In the genomic region with DNA sequence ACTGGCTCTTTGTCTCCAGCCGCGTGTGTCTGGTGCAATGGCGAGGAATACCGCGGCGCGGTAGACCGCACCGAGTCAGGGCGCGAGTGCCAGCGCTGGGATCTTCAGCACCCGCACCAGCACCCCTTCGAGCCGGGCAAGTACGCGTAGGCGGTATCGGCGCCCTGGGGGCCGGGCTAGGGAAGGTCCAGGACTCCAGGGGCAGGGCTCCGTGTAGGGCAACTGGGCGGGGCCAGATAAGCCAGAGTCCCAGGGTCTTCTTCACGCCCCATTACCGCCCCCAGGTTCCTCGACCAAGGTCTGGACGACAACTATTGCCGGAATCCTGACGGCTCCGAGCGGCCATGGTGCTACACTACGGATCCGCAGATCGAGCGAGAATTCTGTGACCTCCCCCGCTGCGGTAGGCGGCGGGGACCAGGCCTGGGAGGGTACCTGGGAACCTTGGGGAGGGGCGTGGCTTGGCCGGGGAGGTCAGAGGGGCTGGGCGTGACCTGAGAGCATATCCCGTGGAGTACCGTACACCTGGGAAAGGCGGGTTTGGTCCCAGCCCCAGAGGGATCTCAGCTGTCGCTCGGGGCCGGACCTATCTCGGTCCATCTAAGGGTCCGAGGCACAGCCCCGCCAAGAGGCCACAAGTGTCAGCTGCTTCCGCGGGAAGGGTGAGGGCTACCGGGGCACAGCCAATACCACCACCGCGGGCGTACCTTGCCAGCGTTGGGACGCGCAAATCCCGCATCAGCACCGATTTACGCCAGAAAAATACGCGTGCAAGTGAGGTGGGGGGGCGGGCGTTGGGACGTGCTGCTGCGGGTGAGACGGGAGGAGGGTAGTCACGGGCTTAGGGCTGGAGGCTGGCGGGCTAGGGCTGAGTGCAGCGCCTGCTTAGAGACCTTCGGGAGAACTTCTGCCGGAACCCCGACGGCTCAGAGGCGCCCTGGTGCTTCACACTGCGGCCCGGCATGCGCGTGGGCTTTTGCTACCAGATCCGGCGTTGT, we compare ENCODE assay signal across 7 cellular contexts. TPM values are rescaled to one million over a fixed set of nuclear protein-coding genes. Genes with fewer than 3 reads are reported as not detected.
DNase-seq lines count a peak whose midpoint lies in the region; ATAC-seq and TF ChIP-seq lines count a peak whose summit lies in the region.
"Not testable (repeated sequence)": the region's sequence is repeated elsewhere in the genome, so short reads cannot be mapped to it uniquely, and the experiment has no call there.

No MANE protein-coding gene starts in this region.

- 14% methylated on average over 6 of the region's 84 CpGs for WGBS in esophagus muscularis mucosa

- POLR2A ChIA-PET in T-cell (lab: Charles Lee) = not testable (repeated sequence)

- H3K9me3 Mint-ChIP-seq in T-cell; activated naive CD8-positive, alpha-beta T cell treated with anti-CD3 and anti-CD28 coated beads, Interleukin-2, amount 50 U/mL, for 24 hours; immature natural killer cell; neural progenitor cell: not testable (repeated sequence)

- peaks cover 19% of the 10 kb centered on the region for H3K79me2 ChIP-seq in neural progenitor cell (ENCODE audit: low read depth)

- intact Hi-C loops in esophagus muscularis mucosa (cut with DNase I) = not testable (repeated sequence)

- not testable (repeated sequence) for TF ChIP-seq POLR2A in esophagus muscularis mucosa (IDR thresholded peaks at IDR 0.05; ENCODE audit: low read depth)

- DNase-seq in T-cell = peak in 22 of 34 experiments; percentile 3 to 55 (median 38)
- DNase-seq in activated T-cell treated with anti-CD3 and anti-CD28 coated beads for 24 hours (ENCODE audit: low read depth) = peak; percentile 39
- DNase-seq in activated naive CD8-positive, alpha-beta T cell treated with anti-CD3 and anti-CD28 coated beads, Interleukin-2, amount 50 U/mL, for 24 hours = peak; percentile 20
- DNase-seq in esophagus muscularis mucosa (ENCODE audit: extremely low spot score); neural progenitor cell (ENCODE audit: low spot score): not testable (repeated sequence)
- peak in 2 of 3 donors; percentile 29 to 46 for DNase-seq in immature natural killer cell
- peak; percentile 58 for DNase-seq in stimulated activated CD4-positive, alpha-beta T cell treated with anti-CD3 and anti-CD28 coated beads, Interleukin-4, amount 100 ng/mL, for 1 hour

- TF ChIP-seq EP300 in esophagus muscularis mucosa (IDR thresholded peaks at IDR 0.05) = not testable (repeated sequence)

- peaks cover 11% of the 10 kb centered on the region for H3F3A ChIP-seq in neural progenitor cell (ENCODE audit: low read depth)

- not testable (repeated sequence) for H3K27me3 Mint-ChIP-seq in T-cell; activated naive CD8-positive, alpha-beta T cell treated with anti-CD3 and anti-CD28 coated beads, Interleukin-2, amount 50 U/mL, for 24 hours; immature natural killer cell (ENCODE audit: low read depth in 3 of 3); neural progenitor cell (ENCODE audit: insufficient read depth, low read depth)

- H3K4me1 ChIP-seq in esophagus muscularis mucosa = peaks cover 21 to 31% (median 27%) of the 10 kb centered on the region in 4 donors
- H3K4me1 ChIP-seq in neural progenitor cell = not testable (repeated sequence)

- peak overlapping the region; percentile 28 to 60 (median 54) for H3K4me3 Mint-ChIP-seq in T-cell
- not testable (repeated sequence) for H3K4me3 Mint-ChIP-seq in activated naive CD8-positive, alpha-beta T cell treated with anti-CD3 and anti-CD28 coated beads, Interleukin-2, amount 50 U/mL, for 24 hours; neural progenitor cell
- peak overlapping the region; percentile 36 to 74 (median 49) for H3K4me3 Mint-ChIP-seq in immature natural killer cell

- not testable (repeated sequence) for H3K27ac Mint-ChIP-seq in T-cell; activated naive CD8-positive, alpha-beta T cell treated with anti-CD3 and anti-CD28 coated beads, Interleukin-2, amount 50 U/mL, for 24 hours; immature natural killer cell; neural progenitor cell

- H3K27me3 ChIP-seq in esophagus muscularis mucosa = peaks cover 0 to 30% (median 0%) of the 10 kb centered on the region in 4 donors
- peaks cover 44% of the 10 kb centered on the region for H3K27me3 ChIP-seq in neural progenitor cell

- CTCF ChIA-PET in T-cell (lab: Charles Lee) = not testable (repeated sequence)

- not testable (repeated sequence) for H3K36me3 ChIP-seq in esophagus muscularis mucosa, neural progenitor cell

- not testable (repeated sequence) for H4K20me1 ChIP-seq in neural progenitor cell (ENCODE audit: low read depth)

- not testable (repeated sequence) for H3K36me3 Mint-ChIP-seq in T-cell; activated naive CD8-positive, alpha-beta T cell treated with anti-CD3 and anti-CD28 coated beads, Interleukin-2, amount 50 U/mL, for 24 hours (ENCODE audit: low read depth); immature natural killer cell; neural progenitor cell

- H3K4me3 ChIP-seq in esophagus muscularis mucosa (peak overlapping the region in 3 of 4 donors; percentile 18 to 46 (median 18)), neural progenitor cell (peak overlapping the region; percentile 44)

- H3K9me3 ChIP-seq in esophagus muscularis mucosa; neural progenitor cell (ENCODE audit: low read depth): not testable (repeated sequence)

- H3K4me2 ChIP-seq in neural progenitor cell = peak overlapping the region; percentile 72

- not testable (repeated sequence) for H3K27ac ChIP-seq in esophagus muscularis mucosa (replicated peaks in 1 of 4); neural progenitor cell

- TF ChIP-seq CTCF in esophagus muscularis mucosa (IDR thresholded peaks at IDR 0.05); neural progenitor cell (IDR thresholded peaks at IDR 0.05): not testable (repeated sequence)

- H2AFZ ChIP-seq in neural progenitor cell (replicated peaks) = peak overlapping the region; percentile 86

- not testable (repeated sequence) for H3K9ac ChIP-seq in neural progenitor cell

- peak in 3 of 4 experiments; percentile 3 to 14 (median 11) for ATAC-seq in T-cell (replicated peaks in 1 of 4)
- ATAC-seq in activated naive CD8-positive, alpha-beta T cell treated with anti-CD3 and anti-CD28 coated beads, Interleukin-2, amount 50 U/mL, for 24 hours = not testable (repeated sequence)

- not testable (repeated sequence) for H3K4me1 Mint-ChIP-seq in T-cell; activated naive CD8-positive, alpha-beta T cell treated with anti-CD3 and anti-CD28 coated beads, Interleukin-2, amount 50 U/mL, for 24 hours; immature natural killer cell; neural progenitor cell

RNA-seq across cellular contexts. Expression of a gene that starts 19.3 kb away (rescaled TPM):
- total RNA-seq in T-cell = 1,000 to 10,000 TPM; 2,148 to 4,743 (median 3,650) TPM
- total RNA-seq in esophagus muscularis mucosa = under 1 TPM in 2 of 4 donors, not detected in 2; under 0.01 TPM
- 10 to 100 TPM in 1 of 3 donors, not detected in 2; 28.1 TPM for polyA plus RNA-seq in immature natural killer cell
- under 0.01 TPM in 2 replicates for total RNA-seq in neural progenitor cell (ENCODE audit: low replicate concordance)

RNA-seq across cellular contexts. Expression of a gene that starts 34.1 kb away (rescaled TPM):
- total RNA-seq in T-cell (10 to 100 TPM; 18.1 to 34.8 (median 29.1) TPM), esophagus muscularis mucosa (10 to 100 TPM; 16.6 to 39.2 (median 28.1) TPM), neural progenitor cell (ENCODE audit: low replicate concordance) (54.9 and 69.9 TPM in 2 replicates)
- 1 to 10 TPM; 4.5 to 9.1 (median 6.9) TPM for polyA plus RNA-seq in immature natural killer cell

Comparison
In these comparisons a context has a peak if more than half of its experiments do, and no peak if none do; other contexts are left out.
1. RNA of a gene that starts 19.3 kb away (total RNA-seq): 2,148 to 4,743 TPM in T-cell; under 0.01 TPM in esophagus muscularis mucosa and under 0.01 TPM in neural progenitor cell; every median in the first group is over 1,000 times any median in the second.